ENCODE assay signal across 26 cellular contexts in genomic region chr12:93459992-93460391, GRCh38.
"Had no signal": no experiment of that assay in that cellular context is flagged by ENCODE, and none has a peak within 500 bp of the region (broad histone marks: within the 10 kb centered on the region; RNA-seq: fewer than 3 reads in every experiment).

No MANE protein-coding gene starts in this region.

- ATAC-seq: activated CD4-positive, alpha-beta T cell treated with anti-CD3 and anti-CD28 coated beads for 36 hours; gastroesophageal sphincter; natural killer cell; stimulated activated naive B cell treated with anti-CD40 and anti-IgM and Interleukin-4, amounts not matched to agents 10 μg/mL and 1 μg/mL and 100 μg/mL, for 72 hours had no signal

- H3K4me1 ChIP-seq: gastroesophageal sphincter, sigmoid colon, transverse colon had no signal

- H3K9me3 ChIP-seq: gastroesophageal sphincter, sigmoid colon, transverse colon had no signal

- H3K4me2 ChIP-seq: smooth muscle cell had no signal

- H3K27ac Mint-ChIP-seq: activated B cell treated with CpG ODN at 0.5 μM for 24 hours; activated CD4-positive, alpha-beta T cell treated with anti-CD3 and anti-CD28 coated beads for 36 hours; activated naive CD8-positive, alpha-beta T cell treated with anti-CD3 and anti-CD28 coated beads for 36 hours; activated T-cell treated with anti-CD3 and anti-CD28 coated beads, Interleukin-2, amount 50 U/mL, for 24 hours; activated T-helper 2 cell treated with anti-CD3 and anti-CD28 coated beads, Interferon-gamma antibody, Interleukin-2, Interleukin-4, amounts not matched to agents 10 μg/mL and 5 μg/mL and 100 μg/mL, durations not matched to agents 14 hours and 24 hours and 36 hours; natural killer cell; stimulated activated naive B cell treated with anti-CD40 and anti-IgM and Interleukin-4, amounts not matched to agents 10 μg/mL and 1 μg/mL and 100 μg/mL, for 72 hours had no signal

- H3K27me3 Mint-ChIP-seq: activated B cell treated with CpG ODN at 0.5 μM for 24 hours; activated T-cell treated with anti-CD3 and anti-CD28 coated beads, Interleukin-2, amount 50 U/mL, for 24 hours; stimulated activated naive B cell treated with anti-CD40 and anti-IgM and Interleukin-4, amounts not matched to agents 10 μg/mL and 1 μg/mL and 100 μg/mL, for 72 hours had no signal

- FAIRE-seq: astrocyte, islet of Langerhans, TTC549, urothelium cell line had no signal

- H3K4me1 Mint-ChIP-seq: activated CD4-positive, alpha-beta T cell treated with anti-CD3 and anti-CD28 coated beads for 36 hours; activated naive CD8-positive, alpha-beta T cell treated with anti-CD3 and anti-CD28 coated beads for 36 hours; natural killer cell had no signal

- H3K36me3 Mint-ChIP-seq: activated naive CD8-positive, alpha-beta T cell treated with anti-CD3 and anti-CD28 coated beads for 36 hours; natural killer cell; stimulated activated naive B cell treated with anti-CD40 and anti-IgM and Interleukin-4, amounts not matched to agents 10 μg/mL and 1 μg/mL and 100 μg/mL, for 72 hours had no signal

- H3K27me3 ChIP-seq: dorsolateral prefrontal cortex, gastroesophageal sphincter, sigmoid colon, transverse colon had no signal

- H3K9me3 Mint-ChIP-seq: activated B cell treated with CpG ODN at 0.5 μM for 24 hours; activated naive CD8-positive, alpha-beta T cell treated with anti-CD3 and anti-CD28 coated beads for 36 hours; activated T-cell treated with anti-CD3 and anti-CD28 coated beads, Interleukin-2, amount 50 U/mL, for 24 hours; activated T-helper 2 cell treated with anti-CD3 and anti-CD28 coated beads, Interferon-gamma antibody, Interleukin-2, Interleukin-4, amounts not matched to agents 10 μg/mL and 5 μg/mL and 100 μg/mL, durations not matched to agents 14 hours and 24 hours and 36 hours; natural killer cell; stimulated activated naive B cell treated with anti-CD40 and anti-IgM and Interleukin-4, amounts not matched to agents 10 μg/mL and 1 μg/mL and 100 μg/mL, for 72 hours had no signal

- DNase-seq: activated B cell treated with CpG ODN at 0.5 μM for 24 hours; activated CD4-positive, alpha-beta T cell treated with anti-CD3 and anti-CD28 coated beads for 36 hours; activated CD4-positive, alpha-beta T cell treated with anti-CD3 and anti-CD28 coated beads, Interleukin-2, amount 50 U/mL, for 4 hours; activated CD8-positive, alpha-beta memory T cell treated with anti-CD3 and anti-CD28 coated beads for 24 hours; activated CD8-positive, alpha-beta memory T cell treated with anti-CD3 and anti-CD28 coated beads, Interleukin-2, amount 50 U/mL, for 4 hours; activated naive CD4-positive, alpha-beta T cell; activated naive CD8-positive, alpha-beta T cell treated with anti-CD3 and anti-CD28 coated beads for 36 hours; activated T-cell treated with anti-CD3 and anti-CD28 coated beads, Interleukin-2, amount 50 U/mL, for 24 hours; central memory CD4-positive, alpha-beta T cell; dorsolateral prefrontal cortex; head of caudate nucleus; hypothalamus; midbrain; natural killer cell; sigmoid colon; stimulated activated CD4-positive, alpha-beta T cell treated with anti-CD3 and anti-CD28 coated beads, Interleukin-15, amount 100 ng/mL, for 24 hours; stimulated activated CD8-positive, alpha-beta memory T cell treated with anti-CD3 and anti-CD28 coated beads, Interleukin-4, amount 100 ng/mL, for 48 hours; stimulated activated naive B cell treated with anti-CD40 and anti-IgM and Interleukin-4, amounts not matched to agents 10 μg/mL and 1 μg/mL and 100 μg/mL, for 72 hours; transverse colon had no signal

- H3K4me3 Mint-ChIP-seq: activated B cell treated with CpG ODN at 0.5 μM for 24 hours; activated CD4-positive, alpha-beta T cell treated with anti-CD3 and anti-CD28 coated beads for 36 hours; activated naive CD8-positive, alpha-beta T cell treated with anti-CD3 and anti-CD28 coated beads for 36 hours; activated T-cell treated with anti-CD3 and anti-CD28 coated beads, Interleukin-2, amount 50 U/mL, for 24 hours; natural killer cell; stimulated activated naive B cell treated with anti-CD40 and anti-IgM and Interleukin-4, amounts not matched to agents 10 μg/mL and 1 μg/mL and 100 μg/mL, for 72 hours had no signal

- H3K36me3 ChIP-seq: gastroesophageal sphincter, sigmoid colon, transverse colon had no signal

- H3K4me3 ChIP-seq: dorsolateral prefrontal cortex, gastroesophageal sphincter, sigmoid colon, smooth muscle cell, transverse colon had no signal

- H3K27ac ChIP-seq: dorsolateral prefrontal cortex, gastroesophageal sphincter, sigmoid colon, transverse colon had no signal
